In genomic region chr16:87691686-87692079, GRCh38 we compare ENCODE assay signal across 21 cellular contexts.
"Had no signal": no experiment of that assay in that cellular context is flagged by ENCODE, and none has a peak within 500 bp of the region (broad histone marks: within the 10 kb centered on the region; RNA-seq: fewer than 3 reads in every experiment).

No MANE protein-coding gene starts in this region.

- H3K4me2 ChIP-seq: neural progenitor cell had no signal

- FAIRE-seq: kidney had no signal

- DNase-seq: activated CD4-positive, alpha-beta memory T cell treated with anti-CD3 and anti-CD28 coated beads, Interleukin-2, amount 10 ng/mL, durations not matched to agents 7 days and 5 days; activated CD4-positive, alpha-beta T cell treated with anti-CD3 and anti-CD28 coated beads for 36 hours; activated naive CD4-positive, alpha-beta T cell treated with anti-CD3 and anti-CD28 coated beads for 36 hours; activated T-cell treated with anti-CD3 and anti-CD28 coated beads, Interleukin-2, amount 50 U/mL, for 1 hour; brain microvascular endothelial cell; foreskin melanocyte; kidney; mucosa of descending colon; naive B cell; ovary; psoas muscle; sigmoid colon; spleen; stimulated activated CD4-positive, alpha-beta T cell treated with anti-CD3 and anti-CD28 coated beads, Interleukin-4, amount 100 ng/mL, for 4 hours; T-cell had no signal

- ATAC-seq: activated CD4-positive, alpha-beta T cell treated with anti-CD3 and anti-CD28 coated beads for 36 hours; stimulated activated memory B cell treated with anti-CD40 and anti-IgM and Interleukin-4, amounts not matched to agents 10 μg/mL and 1 μg/mL and 100 μg/mL, for 72 hours; T-cell; WTC11 had no signal

- H3K4me1 ChIP-seq: neural progenitor cell, psoas muscle, spleen, upper lobe of left lung had no signal

- H3K27me3 ChIP-seq: neural progenitor cell, ovary, upper lobe of left lung had no signal

- H3K9me3 ChIP-seq: mucosa of descending colon, ovary, psoas muscle, sigmoid colon, spleen, thoracic aorta, upper lobe of left lung had no signal

- H3K27ac ChIP-seq: brain microvascular endothelial cell, coronary artery, neural progenitor cell, ovary, psoas muscle, sigmoid colon, spleen, thoracic aorta, upper lobe of left lung had no signal

- H3K9ac ChIP-seq: neural progenitor cell had no signal

- H3K36me3 ChIP-seq: brain microvascular endothelial cell, neural progenitor cell, ovary had no signal

- H2AFZ ChIP-seq: neural progenitor cell had no signal

- H3K4me3 ChIP-seq: coronary artery, mucosa of descending colon, neural progenitor cell, ovary, psoas muscle, sigmoid colon, spleen, thoracic aorta, upper lobe of left lung had no signal
